In the genomic region with DNA sequence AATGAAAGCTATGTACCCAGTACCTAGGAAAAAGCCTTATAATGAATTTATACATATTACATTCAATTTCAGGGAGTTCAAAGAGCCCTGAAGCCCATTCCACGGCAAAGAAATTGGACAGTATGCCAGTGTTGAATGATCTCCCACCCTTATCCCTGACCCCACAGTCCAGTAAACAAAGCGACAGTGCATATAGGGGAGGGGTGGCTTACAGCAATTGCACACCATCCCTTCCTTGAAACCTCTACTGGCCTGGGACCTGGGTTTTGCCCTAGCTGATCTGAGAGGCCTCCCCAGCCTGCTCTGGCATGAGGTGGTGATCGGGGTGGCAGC, we compare ENCODE assay signal across 14 cellular contexts. TPM values are rescaled to one million over a fixed set of nuclear protein-coding genes. Genes with fewer than 3 reads are reported as not detected.
DNase-seq lines count a peak whose midpoint lies in the region; ATAC-seq and TF ChIP-seq lines count a peak whose summit lies in the region.
"Had no signal": no experiment of that assay in that cellular context is flagged by ENCODE, and none has a peak within 500 bp of the region (broad histone marks: within the 10 kb centered on the region; RNA-seq: fewer than 3 reads in every experiment).

No MANE protein-coding gene starts in this region.

- H3K36me3 ChIP-seq in PC-3 (ENCODE audit: low read depth, low read length) (no peaks in the 10 kb centered on the region), right lobe of liver (no peaks in the 10 kb centered on the region), skeletal muscle tissue (ENCODE audit: control insufficient read depth in 3 of 3, insufficient read depth in 3 of 3, low read length in 3 of 3) (no peaks in the 10 kb centered on the region)
- H3K36me3 ChIP-seq: suprapubic skin had no signal

- no peaks in the 10 kb centered on the region for H3K79me2 ChIP-seq in PC-3 (ENCODE audit: low read length)

- no TSS peak for BruUV-seq in PC-3 (replicated peaks; lab: Mats Ljungman, UMichigan)

- H3K27me3 ChIP-seq in PC-3 (ENCODE audit: low read length): no peaks in the 10 kb centered on the region
- H3K27me3 ChIP-seq in right lobe of liver: no peaks in the 10 kb centered on the region
- peaks cover 3 to 12% (median 6%) of the 10 kb centered on the region in 3 donors for H3K27me3 ChIP-seq in skeletal muscle tissue (ENCODE audit: control insufficient read depth in 3 of 3, insufficient read depth in 3 of 3, low read length in 3 of 3)

- POLR2A ChIA-PET in PC-3 (lab: Charles Lee; ENCODE audit: unreplicated experiment): no interaction called here
- POLR2A ChIA-PET in activated CD8-positive, alpha-beta T cell treated with anti-CD3 and anti-CD28 coated beads, Interleukin-2, amount 10 ng/mL, durations not matched to agents 7 days and 5 days (lab: Charles Lee): no interaction called here

- peaks cover 27% of the 10 kb centered on the region for H3K4me1 ChIP-seq in PC-3 (ENCODE audit: insufficient read depth, low read length)
- H3K4me1 ChIP-seq in right lobe of liver: peaks cover 0 to 57% (median 25%) of the 10 kb centered on the region in 4 donors
- peaks cover 0 to 15% (median 4%) of the 10 kb centered on the region in 3 donors for H3K4me1 ChIP-seq in skeletal muscle tissue (ENCODE audit: control insufficient read depth in 3 of 3, insufficient read depth in 3 of 3, low read length in 3 of 3)

- H4K20me1 ChIP-seq in PC-3 (ENCODE audit: low read length): no peaks in the 10 kb centered on the region

- no peak for DNase-seq in PC-3
- DNase-seq in right lobe of liver: no peak
- no peak for DNase-seq in NCI-H2029 treated with DMSO at 0.1 percent for 48 hours (lab: John Stamatoyannopoulos, UW)
- DNase-seq in activated CD8-positive, alpha-beta T cell treated with anti-CD3 and anti-CD28 coated beads, Interleukin-2, amount 10 ng/mL, durations not matched to agents 7 days and 5 days: no peak
- DNase-seq in NCI-H345 treated with DMSO at 0.1 percent for 48 hours (lab: John Stamatoyannopoulos, UW; ENCODE audit: unreplicated experiment): no peak
- no peak for DNase-seq in NCI-H2171 (lab: John Stamatoyannopoulos, UW)
- DNase-seq: activated naive CD8-positive, alpha-beta T cell treated with anti-CD3 and anti-CD28 coated beads, Interleukin-2, amount 10 ng/mL, durations not matched to agents 7 days and 5 days; activated T-cell treated with anti-CD3 and anti-CD28 coated beads, Interleukin-2, amount 50 U/mL, for 4 hours; NCI-H1436; NCI-H345 had no signal

- no peaks in the 10 kb centered on the region for H3K9me2 ChIP-seq in PC-3 (replicated peaks; ENCODE audit: low read length)

- TF ChIP-seq POLR2A in right lobe of liver (IDR thresholded peaks at IDR 0.05): no peak

- intact Hi-C loops in PC-3 (cut with micrococcal nuclease) (no loop called here), right lobe of liver (cut with DNase I) (no loop called here)

- peaks cover 7% of the 10 kb centered on the region for H3K4me1 Mint-ChIP-seq in activated CD8-positive, alpha-beta T cell treated with anti-CD3 and anti-CD28 coated beads, Interleukin-2, amount 10 ng/mL, durations not matched to agents 7 days and 5 days (ENCODE audit: low read depth)

- H2AFZ ChIP-seq in PC-3 (ENCODE audit: low read length): peak overlapping the region; percentile 67; the same call in 1 of the 2 replicates

- H3K27ac Mint-ChIP-seq in activated CD8-positive, alpha-beta T cell treated with anti-CD3 and anti-CD28 coated beads, Interleukin-2, amount 10 ng/mL, durations not matched to agents 7 days and 5 days: no peak overlapping the region
- H3K27ac Mint-ChIP-seq: activated naive CD8-positive, alpha-beta T cell treated with anti-CD3 and anti-CD28 coated beads, Interleukin-2, amount 10 ng/mL, durations not matched to agents 7 days and 5 days had no signal

- no peaks in the 10 kb centered on the region for H3K9me3 ChIP-seq in PC-3 (ENCODE audit: low read length)
- H3K9me3 ChIP-seq in right lobe of liver: no peaks in the 10 kb centered on the region
- no peaks in the 10 kb centered on the region for H3K9me3 ChIP-seq in skeletal muscle tissue (ENCODE audit: control insufficient read depth in 3 of 3, low read length in 3 of 3)
- H3K9me3 ChIP-seq: suprapubic skin had no signal

- peak overlapping the region; percentile 53 for H3K27ac ChIP-seq in PC-3 (ENCODE audit: low read length)
- peak overlapping the region; percentile 55 for H3K27ac ChIP-seq in cingulate gyrus (ENCODE audit: low read depth, low read length)
- H3K27ac ChIP-seq in right lobe of liver: peak overlapping the region; percentile 68 to 80 (median 80)
- H3K27ac ChIP-seq in skeletal muscle tissue (ENCODE audit: low read depth, low read length): peak overlapping the region; percentile 50
- H3K27ac ChIP-seq: suprapubic skin had no signal

- 45% methylated on average over 2 of the region's 3 CpGs for WGBS in right lobe of liver (ENCODE audit: insufficient coverage, low coverage, low lambda C conversion rate, missing lambda C conversion rate)

- H3K4me3 ChIP-seq in PC-3 (ENCODE audit: low read length) (peak overlapping the region; percentile 44; the same call in 1 of the 2 replicates), right lobe of liver (no peak overlapping the region), skeletal muscle tissue (ENCODE audit: low read length in 3 of 3) (no peak overlapping the region)

- no peaks in the 10 kb centered on the region for H3K9me3 Mint-ChIP-seq in activated CD8-positive, alpha-beta T cell treated with anti-CD3 and anti-CD28 coated beads, Interleukin-2, amount 10 ng/mL, durations not matched to agents 7 days and 5 days (ENCODE audit: insufficient read depth)
- H3K9me3 Mint-ChIP-seq: activated naive CD8-positive, alpha-beta T cell treated with anti-CD3 and anti-CD28 coated beads, Interleukin-2, amount 10 ng/mL, durations not matched to agents 7 days and 5 days; activated T-cell treated with anti-CD3 and anti-CD28 coated beads, Interleukin-2, amount 50 U/mL, for 4 hours had no signal

- H3K36me3 Mint-ChIP-seq in activated CD8-positive, alpha-beta T cell treated with anti-CD3 and anti-CD28 coated beads, Interleukin-2, amount 10 ng/mL, durations not matched to agents 7 days and 5 days (ENCODE audit: low read depth): no peaks in the 10 kb centered on the region
- H3K36me3 Mint-ChIP-seq: activated naive CD8-positive, alpha-beta T cell treated with anti-CD3 and anti-CD28 coated beads, Interleukin-2, amount 10 ng/mL, durations not matched to agents 7 days and 5 days had no signal

- peak overlapping the region; percentile 72; the same call in 1 of the 2 replicates for H3K4me2 ChIP-seq in PC-3 (ENCODE audit: low read length)

- H3K9ac ChIP-seq in PC-3 (ENCODE audit: low read length): peak overlapping the region; percentile 39; the same call in 1 of the 2 replicates
- peak overlapping the region in 2 of 3 donors; percentile 1 to 33 for H3K9ac ChIP-seq in skeletal muscle tissue (ENCODE audit: low read depth in 1 of 3, low read length in 3 of 3)

- ATAC-seq in PC-3 (no peak), right lobe of liver (peak; percentile 2 to 15 (median 6))
- ATAC-seq in activated CD8-positive, alpha-beta T cell treated with anti-CD3 and anti-CD28 coated beads, Interleukin-2, amount 10 ng/mL, durations not matched to agents 7 days and 5 days: no peak
- ATAC-seq: activated T-cell treated with anti-CD3 and anti-CD28 coated beads, Interleukin-2, amount 50 U/mL, for 4 hours had no signal

- CTCF ChIA-PET in PC-3 (lab: Charles Lee): no interaction called here
- CTCF ChIA-PET in activated CD8-positive, alpha-beta T cell treated with anti-CD3 and anti-CD28 coated beads, Interleukin-2, amount 10 ng/mL, durations not matched to agents 7 days and 5 days (lab: Charles Lee): interaction anchor here (1.1 to 3.9 kb wide), 4 partner anchors 8 to 30 kb away, joined by 3 to 17 read pairs (median 11); a partner anchor contains a TSS

- TF ChIP-seq CTCF in PC-3 (conservative IDR thresholded peaks at IDR 0.05; ENCODE audit: low read depth, low read length): no peak
- TF ChIP-seq CTCF in right lobe of liver (IDR thresholded peaks at IDR 0.05): no peak

- H3K27me3 Mint-ChIP-seq in activated CD8-positive, alpha-beta T cell treated with anti-CD3 and anti-CD28 coated beads, Interleukin-2, amount 10 ng/mL, durations not matched to agents 7 days and 5 days (ENCODE audit: low read depth): peaks cover 32% of the 10 kb centered on the region

- no peaks in the 10 kb centered on the region for H3F3A ChIP-seq in PC-3 (ENCODE audit: low read length, unreplicated experiment)

- no peak overlapping the region for H3K4me3 Mint-ChIP-seq in activated CD8-positive, alpha-beta T cell treated with anti-CD3 and anti-CD28 coated beads, Interleukin-2, amount 10 ng/mL, durations not matched to agents 7 days and 5 days
- H3K4me3 Mint-ChIP-seq: activated naive CD8-positive, alpha-beta T cell treated with anti-CD3 and anti-CD28 coated beads, Interleukin-2, amount 10 ng/mL, durations not matched to agents 7 days and 5 days; activated T-cell treated with anti-CD3 and anti-CD28 coated beads, Interleukin-2, amount 50 U/mL, for 4 hours had no signal

RNA-seq across cellular contexts. Expression of a gene that starts 17.3 kb away (rescaled TPM):
- total RNA-seq in PC-3 (2014; rRNA removed): 7.6 and 8.3 TPM in 2 replicates
- total RNA-seq in right lobe of liver: 10 to 100 TPM in 5 of 6 experiments, 1 to 10 TPM in 1; 6.4 to 72.8 (median 17.2) TPM
- total RNA-seq in skeletal muscle tissue: under 0.01 TPM
- total RNA-seq in activated CD8-positive, alpha-beta T cell treated with anti-CD3 and anti-CD28 coated beads, Interleukin-2, amount 10 ng/mL, durations not matched to agents 7 days and 5 days: 1 to 10 TPM; 1.4 to 2.5 TPM
- total RNA-seq: LHCN-M2 had no signal

RNA-seq across cellular contexts. Expression of a gene that starts 31.0 kb away (rescaled TPM):
- total RNA-seq in PC-3 (2014; rRNA removed): 102 and 105 TPM in 2 replicates
- 10 to 100 TPM; 24.4 to 39.6 (median 31.8) TPM for total RNA-seq in right lobe of liver
- total RNA-seq in skeletal muscle tissue: 56.9 TPM
- 100 to 1,000 TPM; 127 to 154 TPM for total RNA-seq in activated CD8-positive, alpha-beta T cell treated with anti-CD3 and anti-CD28 coated beads, Interleukin-2, amount 10 ng/mL, durations not matched to agents 7 days and 5 days

RNA-seq across cellular contexts. Expression of a gene that starts 42.4 kb away (rescaled TPM):
- total RNA-seq in PC-3 (2014; rRNA removed) (9.7 and 16.4 TPM in 2 replicates), right lobe of liver (10 to 100 TPM; 34.9 to 59.5 (median 52.5) TPM), skeletal muscle tissue (5.7 TPM)
- 10 to 100 TPM; 48.7 to 52.6 TPM for total RNA-seq in activated CD8-positive, alpha-beta T cell treated with anti-CD3 and anti-CD28 coated beads, Interleukin-2, amount 10 ng/mL, durations not matched to agents 7 days and 5 days

Comparison
In these comparisons a context has a peak if more than half of its experiments do, and no peak if none do; other contexts are left out.
1. ATAC-seq: peak in right lobe of liver (4 of 4); none in PC-3 (single experiment) and activated CD8-positive, alpha-beta T cell treated with anti-CD3 and anti-CD28 coated beads, Interleukin-2, amount 10 ng/mL, durations not matched to agents 7 days and 5 days (single experiment).
2. Peak in every context shown above with its lines, with median percentiles within 50 percentile points of each other: H3K27ac ChIP-seq.